In the genomic region with DNA sequence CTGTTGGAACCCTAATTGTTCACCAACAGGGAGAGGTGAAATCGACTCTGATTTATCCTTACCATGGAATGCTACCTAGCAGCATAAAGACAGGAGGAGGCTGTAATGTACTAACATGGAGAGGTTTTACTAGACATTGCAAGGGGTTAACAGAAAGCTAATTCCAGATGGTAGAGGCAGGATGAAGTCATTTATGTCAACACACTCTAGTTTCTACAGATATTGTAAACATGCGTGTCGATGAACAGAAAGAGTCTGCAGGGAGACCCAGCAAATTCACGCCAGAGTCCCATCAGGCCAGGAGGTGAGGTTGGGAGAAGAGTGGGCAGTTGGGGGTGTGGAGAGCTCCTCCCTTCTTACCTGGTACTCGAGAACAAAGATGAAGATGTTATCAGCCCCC, we compare ENCODE assay signal across 13 cellular contexts.
A peak's percentile ranks its signal among the peaks of the same experiment; 100 is the strongest.
DNase-seq lines count a peak whose midpoint lies in the region; ATAC-seq lines count a peak whose summit lies in the region.
"Had no signal": no experiment of that assay in that cellular context is flagged by ENCODE, and none has a peak within 500 bp of the region (broad histone marks: within the 10 kb centered on the region; RNA-seq: fewer than 3 reads in every experiment).

No MANE protein-coding gene starts in this region.

- no peak for ATAC-seq in GM18868 (IDR thresholded peaks at IDR 0.05; ENCODE audit: unreplicated experiment)
- no peak for ATAC-seq in HG02970 (IDR thresholded peaks at IDR 0.05; ENCODE audit: low FRiP score, unreplicated experiment)
- ATAC-seq: gastrocnemius medialis had no signal

- DNase-seq in SIG-M5 treated with dmso at 0.1 percent for 504 hours (lab: John Stamatoyannopoulos, UW; ENCODE audit: unreplicated experiment) (peak; percentile 20), SIG-M5 (lab: John Stamatoyannopoulos, UW) (no peak), NCI-H2196 (lab: John Stamatoyannopoulos, UW; ENCODE audit: unreplicated experiment) (peak; percentile 24), fibroblast of peridontal ligament (ENCODE audit: extremely low read depth) (peak; percentile 70), kidney glomerular epithelial cell (lab: John Stamatoyannopoulos, UW) (no peak), NCI-H524 treated with DMSO at 0.1 percent for 48 hours (lab: John Stamatoyannopoulos, UW) (no peak)
- DNase-seq: anterior cingulate cortex, dorsolateral prefrontal cortex, gastrocnemius medialis, GOT3, upper lobe of right lung had no signal

Comparison
In these comparisons a context has a peak if more than half of its experiments do, and no peak if none do; other contexts are left out.
1. DNase-seq: peak in SIG-M5 treated with dmso at 0.1 percent for 504 hours (single experiment), NCI-H2196 (single experiment) and fibroblast of peridontal ligament (single experiment); none in SIG-M5 (single experiment), kidney glomerular epithelial cell (single experiment) and NCI-H524 treated with DMSO at 0.1 percent for 48 hours (single experiment).